In genomic region chr19:38035515-38036495, GRCh38 we compare ENCODE assay signal across 11 cellular contexts.
DNase-seq lines count a peak whose midpoint lies in the region; ATAC-seq and TF ChIP-seq lines count a peak whose summit lies in the region.
"Had no signal": no experiment of that assay in that cellular context is flagged by ENCODE, and none has a peak within 500 bp of the region (broad histone marks: within the 10 kb centered on the region; RNA-seq: fewer than 3 reads in every experiment).

No MANE protein-coding gene starts in this region.

- no peak for DNase-seq in Right ventricle myocardium inferior (ENCODE audit: missing footprints)
- no peak for DNase-seq in left ventricle myocardium superior
- peak; percentile 23 to 35 for DNase-seq in SJCRH30
- DNase-seq in hepatic stellate cell (ENCODE audit: low spot score), result peak; percentile 73
- DNase-seq in thyroid gland, result peak; percentile 77 to 78
- DNase-seq in stomach, result no peak
- DNase-seq in stimulated activated CD4-positive, alpha-beta T cell treated with anti-CD3 and anti-CD28 coated beads, Interleukin-4, amount 100 ng/mL, for 24 hours, result no peak
- DNase-seq: activated naive CD4-positive, alpha-beta T cell treated with anti-CD3 and anti-CD28 coated beads for 36 hours; effector memory CD4-positive, alpha-beta T cell had no signal

- H3K27ac ChIP-seq in SJCRH30, result no peak overlapping the region; the same call in 1 of the 2 replicates
- peak overlapping the region; percentile 61 to 83 (median 69) for H3K27ac ChIP-seq in thyroid gland
- no peak overlapping the region for H3K27ac ChIP-seq in stomach
- H3K27ac ChIP-seq: prostate gland had no signal

- TF ChIP-seq POLR2A in thyroid gland (IDR thresholded peaks at IDR 0.05) (no peak), stomach (IDR thresholded peaks at IDR 0.05) (no peak)

- no peak for TF ChIP-seq EP300 in stomach (IDR thresholded peaks at IDR 0.05)

- intact Hi-C loops in Right ventricle myocardium inferior (cut with DNase I) (no loop called here), left ventricle myocardium superior (cut with micrococcal nuclease) (no loop called here), thyroid gland (cut with DNase I) (no loop called here), stomach (cut with DNase I; ENCODE audit: low total_unique reads) (no loop called here)

- H3K27me3 ChIP-seq in SJCRH30 (no peaks in the 10 kb centered on the region), thyroid gland (no peaks in the 10 kb centered on the region), stomach (no peaks in the 10 kb centered on the region)

- peak; percentile 9 for ATAC-seq in Right ventricle myocardium inferior
- ATAC-seq in left ventricle myocardium superior, result no peak
- ATAC-seq in GM21576 (IDR thresholded peaks at IDR 0.05; ENCODE audit: unreplicated experiment), result no peak

- TF ChIP-seq CTCF in thyroid gland (IDR thresholded peaks at IDR 0.05), result no peak
- no peak for TF ChIP-seq CTCF in stomach (IDR thresholded peaks at IDR 0.05)

- no peak overlapping the region for H3K4me3 ChIP-seq in SJCRH30
- H3K4me3 ChIP-seq in thyroid gland (replicated peaks in 1 of 3), result no peak overlapping the region
- no peak overlapping the region for H3K4me3 ChIP-seq in stomach
- H3K4me3 ChIP-seq: prostate gland had no signal

- H3K9me3 ChIP-seq in SJCRH30 (replicated peaks) (no peaks in the 10 kb centered on the region), thyroid gland (no peaks in the 10 kb centered on the region), stomach (no peaks in the 10 kb centered on the region)
- H3K9me3 ChIP-seq: prostate gland had no signal

- 72 to 93% methylated on average over 9 to 17 of the region's 17 CpGs for WGBS in thyroid gland, 2 donors
- WGBS in stomach, 5 donors, result 74 to 83% (median 77%) methylated on average over 16 to 17 of the region's 17 CpGs

- 0 out of 2 replicates have a peak, but pooled peaks cover 2% of the 10 kb centered on the region for H3K36me3 ChIP-seq in SJCRH30
- H3K36me3 ChIP-seq in thyroid gland, result no peaks in the 10 kb centered on the region
- H3K36me3 ChIP-seq in stomach, result peaks cover 0 to 8% (median 1%) of the 10 kb centered on the region in 4 donors
- H3K36me3 ChIP-seq: prostate gland had no signal

- H3K4me1 ChIP-seq in SJCRH30 (peaks cover 22% of the 10 kb centered on the region), thyroid gland (peaks cover 48 to 54% of the 10 kb centered on the region in 2 donors), stomach (peaks cover 4 to 33% (median 19%) of the 10 kb centered on the region in 4 donors)
- H3K4me1 ChIP-seq: prostate gland had no signal

Comparison
In these comparisons a context has a peak if more than half of its experiments do, and no peak if none do; other contexts are left out.
1. DNase-seq: peak in SJCRH30 (2 of 2), hepatic stellate cell (single experiment) and thyroid gland (2 of 2); none in Right ventricle myocardium inferior (single experiment), left ventricle myocardium superior (single experiment), stomach (single experiment) and stimulated activated CD4-positive, alpha-beta T cell treated with anti-CD3 and anti-CD28 coated beads, Interleukin-4, amount 100 ng/mL, for 24 hours (single experiment).
2. H3K27ac ChIP-seq: peak in thyroid gland (3 of 3); none in SJCRH30 (single experiment) and stomach (0 of 5).